1 cellular context compared by ENCODE assay signal in the genomic region with DNA sequence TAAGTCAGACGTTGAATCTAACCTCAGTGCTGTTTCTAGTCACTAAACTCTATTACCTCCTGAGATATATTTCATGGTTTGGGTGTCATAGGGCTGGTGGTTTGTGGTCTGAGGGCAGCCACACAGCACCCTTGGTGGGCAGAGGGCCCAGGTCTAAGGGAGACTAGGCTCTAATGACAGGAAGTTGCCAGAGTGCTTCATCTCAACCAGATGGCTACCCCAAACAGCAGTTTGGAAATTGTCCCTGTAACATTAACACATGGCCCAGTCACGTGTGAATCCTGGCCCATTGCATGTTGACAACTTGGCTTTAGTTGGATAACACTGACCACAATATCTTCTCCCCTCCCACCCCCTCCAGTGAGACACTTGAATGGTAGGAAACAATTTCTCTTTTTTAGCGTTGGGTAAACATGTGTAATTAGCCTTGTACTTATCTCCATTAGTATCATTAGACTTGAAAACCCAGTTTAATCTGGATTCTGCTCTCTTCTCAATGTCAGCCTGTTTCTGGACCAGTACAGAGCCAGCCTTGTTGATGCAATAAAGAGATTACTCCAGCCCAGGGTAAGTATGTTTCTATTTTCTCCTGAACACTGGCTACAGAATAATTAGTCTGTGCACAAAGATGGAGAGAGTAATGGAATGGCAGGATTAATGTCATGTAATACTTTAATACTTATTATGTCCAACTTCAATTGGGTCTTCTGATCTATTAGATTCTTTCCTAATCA.
A peak's percentile ranks its signal among the peaks of the same experiment; 100 is the strongest.
TF ChIP-seq lines count a peak whose summit lies in the region.

No MANE protein-coding gene starts in this region.

TF ChIP-seq in GM12878, 131 proteins besides CTCF, POLR2A, EP300 and RAD21 (continued from another document and continues in another):
- TF ChIP-seq, protein P1, sequence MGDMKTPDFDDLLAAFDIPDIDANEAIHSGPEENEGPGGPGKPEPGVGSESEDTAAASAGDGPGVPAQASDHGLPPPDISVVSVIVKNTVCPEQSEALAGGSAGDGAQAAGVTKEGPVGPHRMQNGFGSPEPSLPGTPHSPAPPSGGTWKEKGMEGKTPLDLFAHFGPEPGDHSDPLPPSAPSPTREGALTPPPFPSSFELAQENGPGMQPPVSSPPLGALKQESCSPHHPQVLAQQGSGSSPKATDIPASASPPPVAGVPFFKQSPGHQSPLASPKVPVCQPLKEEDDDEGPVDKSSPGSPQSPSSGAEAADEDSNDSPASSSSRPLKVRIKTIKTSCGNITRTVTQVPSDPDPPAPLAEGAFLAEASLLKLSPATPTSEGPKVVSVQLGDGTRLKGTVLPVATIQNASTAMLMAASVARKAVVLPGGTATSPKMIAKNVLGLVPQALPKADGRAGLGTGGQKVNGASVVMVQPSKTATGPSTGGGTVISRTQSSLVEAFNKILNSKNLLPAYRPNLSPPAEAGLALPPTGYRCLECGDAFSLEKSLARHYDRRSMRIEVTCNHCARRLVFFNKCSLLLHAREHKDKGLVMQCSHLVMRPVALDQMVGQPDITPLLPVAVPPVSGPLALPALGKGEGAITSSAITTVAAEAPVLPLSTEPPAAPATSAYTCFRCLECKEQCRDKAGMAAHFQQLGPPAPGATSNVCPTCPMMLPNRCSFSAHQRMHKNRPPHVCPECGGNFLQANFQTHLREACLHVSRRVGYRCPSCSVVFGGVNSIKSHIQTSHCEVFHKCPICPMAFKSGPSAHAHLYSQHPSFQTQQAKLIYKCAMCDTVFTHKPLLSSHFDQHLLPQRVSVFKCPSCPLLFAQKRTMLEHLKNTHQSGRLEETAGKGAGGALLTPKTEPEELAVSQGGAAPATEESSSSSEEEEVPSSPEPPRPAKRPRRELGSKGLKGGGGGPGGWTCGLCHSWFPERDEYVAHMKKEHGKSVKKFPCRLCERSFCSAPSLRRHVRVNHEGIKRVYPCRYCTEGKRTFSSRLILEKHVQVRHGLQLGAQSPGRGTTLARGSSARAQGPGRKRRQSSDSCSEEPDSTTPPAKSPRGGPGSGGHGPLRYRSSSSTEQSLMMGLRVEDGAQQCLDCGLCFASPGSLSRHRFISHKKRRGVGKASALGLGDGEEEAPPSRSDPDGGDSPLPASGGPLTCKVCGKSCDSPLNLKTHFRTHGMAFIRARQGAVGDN (IDR thresholded peaks at IDR 0.05) = no peak
- TF ChIP-seq BACH1 (IDR thresholded peaks at IDR 0.05; ENCODE audit: borderline replicate concordance) = no peak
- TF ChIP-seq SUZ12 (IDR thresholded peaks at IDR 0.05; ENCODE audit: unreplicated experiment) = no peak
- TF ChIP-seq RBBP5 (conservative IDR thresholded peaks at IDR 0.05) = no peak
- no peak for TF ChIP-seq CEBPB (IDR thresholded peaks at IDR 0.05; ENCODE audit: borderline replicate concordance in 1 of 2, low read depth in 2 of 2, low read length in 2 of 2)
- TF ChIP-seq NFIC (IDR thresholded peaks at IDR 0.05; ENCODE audit: low read depth, low read length) = no peak
- peak; percentile 67 for TF ChIP-seq RUNX3 (IDR thresholded peaks at IDR 0.05; ENCODE audit: low read length)
- TF ChIP-seq NFXL1 (IDR thresholded peaks at IDR 0.05; ENCODE audit: borderline replicate concordance) = no peak
- peak; percentile 82 for TF ChIP-seq NR2F1 (conservative IDR thresholded peaks at IDR 0.05)
- TF ChIP-seq, protein P2, sequence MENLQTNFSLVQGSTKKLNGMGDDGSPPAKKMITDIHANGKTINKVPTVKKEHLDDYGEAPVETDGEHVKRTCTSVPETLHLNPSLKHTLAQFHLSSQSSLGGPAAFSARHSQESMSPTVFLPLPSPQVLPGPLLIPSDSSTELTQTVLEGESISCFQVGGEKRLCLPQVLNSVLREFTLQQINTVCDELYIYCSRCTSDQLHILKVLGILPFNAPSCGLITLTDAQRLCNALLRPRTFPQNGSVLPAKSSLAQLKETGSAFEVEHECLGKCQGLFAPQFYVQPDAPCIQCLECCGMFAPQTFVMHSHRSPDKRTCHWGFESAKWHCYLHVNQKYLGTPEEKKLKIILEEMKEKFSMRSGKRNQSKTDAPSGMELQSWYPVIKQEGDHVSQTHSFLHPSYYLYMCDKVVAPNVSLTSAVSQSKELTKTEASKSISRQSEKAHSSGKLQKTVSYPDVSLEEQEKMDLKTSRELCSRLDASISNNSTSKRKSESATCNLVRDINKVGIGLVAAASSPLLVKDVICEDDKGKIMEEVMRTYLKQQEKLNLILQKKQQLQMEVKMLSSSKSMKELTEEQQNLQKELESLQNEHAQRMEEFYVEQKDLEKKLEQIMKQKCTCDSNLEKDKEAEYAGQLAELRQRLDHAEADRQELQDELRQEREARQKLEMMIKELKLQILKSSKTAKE (IDR thresholded peaks at IDR 0.05; ENCODE audit: low read depth, poor library complexity, severe bottlenecking) = no peak
- TF ChIP-seq SIN3A (IDR thresholded peaks at IDR 0.05; ENCODE audit: low read depth, low read length) = no peak
- TF ChIP-seq TCF7 (IDR thresholded peaks at IDR 0.05; ENCODE audit: borderline replicate concordance) = no peak
- TF ChIP-seq HDAC6 (IDR thresholded peaks at IDR 0.05; ENCODE audit: unreplicated experiment) = no peak
- no peak for TF ChIP-seq SP1 (IDR thresholded peaks at IDR 0.05; ENCODE audit: low read depth, low read length)
- no peak for TF ChIP-seq ZSCAN29 (IDR thresholded peaks at IDR 0.05)
- no peak for TF ChIP-seq PAX5 (IDR thresholded peaks at IDR 0.05; ENCODE audit: borderline replicate concordance, low read depth, low read length)
- TF ChIP-seq ZBTB4 (CRISPR knock-in tag; IDR thresholded peaks at IDR 0.05) = no peak
- no peak for TF ChIP-seq CHD4 (IDR thresholded peaks at IDR 0.05)
- TF ChIP-seq JUNB (IDR thresholded peaks at IDR 0.05) = no peak
- no peak for TF ChIP-seq STAT3 (IDR thresholded peaks at IDR 0.05; ENCODE audit: low read depth, low read length)
- no peak for TF ChIP-seq SIX5 (IDR thresholded peaks at IDR 0.05; ENCODE audit: low read depth, low read length, severe bottlenecking)
- TF ChIP-seq NFYA (IDR thresholded peaks at IDR 0.05; ENCODE audit: borderline replicate concordance, low read depth, low read length) = no peak
- TF ChIP-seq, protein P3, sequence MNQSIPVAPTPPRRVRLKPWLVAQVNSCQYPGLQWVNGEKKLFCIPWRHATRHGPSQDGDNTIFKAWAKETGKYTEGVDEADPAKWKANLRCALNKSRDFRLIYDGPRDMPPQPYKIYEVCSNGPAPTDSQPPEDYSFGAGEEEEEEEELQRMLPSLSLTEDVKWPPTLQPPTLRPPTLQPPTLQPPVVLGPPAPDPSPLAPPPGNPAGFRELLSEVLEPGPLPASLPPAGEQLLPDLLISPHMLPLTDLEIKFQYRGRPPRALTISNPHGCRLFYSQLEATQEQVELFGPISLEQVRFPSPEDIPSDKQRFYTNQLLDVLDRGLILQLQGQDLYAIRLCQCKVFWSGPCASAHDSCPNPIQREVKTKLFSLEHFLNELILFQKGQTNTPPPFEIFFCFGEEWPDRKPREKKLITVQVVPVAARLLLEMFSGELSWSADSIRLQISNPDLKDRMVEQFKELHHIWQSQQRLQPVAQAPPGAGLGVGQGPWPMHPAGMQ (IDR thresholded peaks at IDR 0.05; ENCODE audit: borderline replicate concordance) = no peak
- TF ChIP-seq KLF5 (IDR thresholded peaks at IDR 0.05; ENCODE audit: partially characterized antibody) = no peak
- no peak for TF ChIP-seq RCOR1 (conservative IDR thresholded peaks at IDR 0.05; ENCODE audit: low read depth, low read length)
- TF ChIP-seq MYB (IDR thresholded peaks at IDR 0.05; ENCODE audit: borderline replicate concordance, low read depth, low read length) = no peak
- no peak for TF ChIP-seq PRDM15 (CRISPR knock-in tag; IDR thresholded peaks at IDR 0.05)
- no peak for TF ChIP-seq CBX5 (IDR thresholded peaks at IDR 0.05; ENCODE audit: low read depth)
- TF ChIP-seq, protein P4, sequence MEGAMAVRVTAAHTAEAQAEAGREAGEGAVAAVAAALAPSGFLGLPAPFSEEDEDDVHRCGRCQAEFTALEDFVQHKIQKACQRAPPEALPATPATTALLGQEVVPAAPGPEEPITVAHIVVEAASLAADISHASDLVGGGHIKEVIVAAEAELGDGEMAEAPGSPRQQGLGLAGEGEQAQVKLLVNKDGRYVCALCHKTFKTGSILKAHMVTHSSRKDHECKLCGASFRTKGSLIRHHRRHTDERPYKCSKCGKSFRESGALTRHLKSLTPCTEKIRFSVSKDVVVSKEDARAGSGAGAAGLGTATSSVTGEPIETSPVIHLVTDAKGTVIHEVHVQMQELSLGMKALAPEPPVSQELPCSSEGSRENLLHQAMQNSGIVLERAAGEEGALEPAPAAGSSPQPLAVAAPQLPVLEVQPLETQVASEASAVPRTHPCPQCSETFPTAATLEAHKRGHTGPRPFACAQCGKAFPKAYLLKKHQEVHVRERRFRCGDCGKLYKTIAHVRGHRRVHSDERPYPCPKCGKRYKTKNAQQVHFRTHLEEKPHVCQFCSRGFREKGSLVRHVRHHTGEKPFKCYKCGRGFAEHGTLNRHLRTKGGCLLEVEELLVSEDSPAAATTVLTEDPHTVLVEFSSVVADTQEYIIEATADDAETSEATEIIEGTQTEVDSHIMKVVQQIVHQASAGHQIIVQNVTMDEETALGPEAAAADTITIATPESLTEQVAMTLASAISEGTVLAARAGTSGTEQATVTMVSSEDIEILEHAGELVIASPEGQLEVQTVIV (IDR thresholded peaks at IDR 0.05; ENCODE audit: borderline replicate concordance, partially characterized antibody) = no peak
- peak; percentile 9 to 60; a peak in 1 of 4 replicates for TF ChIP-seq BHLHE40 (IDR thresholded peaks at IDR 0.05; ENCODE audit: borderline replicate concordance in 1 of 2, low read depth in 2 of 2, low read length in 1 of 2)
- TF ChIP-seq SMARCA5 (IDR thresholded peaks at IDR 0.05) = no peak
- TF ChIP-seq, protein P5, sequence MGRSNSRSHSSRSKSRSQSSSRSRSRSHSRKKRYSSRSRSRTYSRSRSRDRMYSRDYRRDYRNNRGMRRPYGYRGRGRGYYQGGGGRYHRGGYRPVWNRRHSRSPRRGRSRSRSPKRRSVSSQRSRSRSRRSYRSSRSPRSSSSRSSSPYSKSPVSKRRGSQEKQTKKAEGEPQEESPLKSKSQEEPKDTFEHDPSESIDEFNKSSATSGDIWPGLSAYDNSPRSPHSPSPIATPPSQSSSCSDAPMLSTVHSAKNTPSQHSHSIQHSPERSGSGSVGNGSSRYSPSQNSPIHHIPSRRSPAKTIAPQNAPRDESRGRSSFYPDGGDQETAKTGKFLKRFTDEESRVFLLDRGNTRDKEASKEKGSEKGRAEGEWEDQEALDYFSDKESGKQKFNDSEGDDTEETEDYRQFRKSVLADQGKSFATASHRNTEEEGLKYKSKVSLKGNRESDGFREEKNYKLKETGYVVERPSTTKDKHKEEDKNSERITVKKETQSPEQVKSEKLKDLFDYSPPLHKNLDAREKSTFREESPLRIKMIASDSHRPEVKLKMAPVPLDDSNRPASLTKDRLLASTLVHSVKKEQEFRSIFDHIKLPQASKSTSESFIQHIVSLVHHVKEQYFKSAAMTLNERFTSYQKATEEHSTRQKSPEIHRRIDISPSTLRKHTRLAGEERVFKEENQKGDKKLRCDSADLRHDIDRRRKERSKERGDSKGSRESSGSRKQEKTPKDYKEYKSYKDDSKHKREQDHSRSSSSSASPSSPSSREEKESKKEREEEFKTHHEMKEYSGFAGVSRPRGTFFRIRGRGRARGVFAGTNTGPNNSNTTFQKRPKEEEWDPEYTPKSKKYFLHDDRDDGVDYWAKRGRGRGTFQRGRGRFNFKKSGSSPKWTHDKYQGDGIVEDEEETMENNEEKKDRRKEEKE (IDR thresholded peaks at IDR 0.05) = no peak
- TF ChIP-seq BCL11A (IDR thresholded peaks at IDR 0.05; ENCODE audit: low read depth, low read length) = peak; percentile 50; the same call in 1 of the 2 replicates
- no peak for TF ChIP-seq SRF (IDR thresholded peaks at IDR 0.05; ENCODE audit: low read depth in 2 of 2, low read length in 2 of 2)
- no peak for TF ChIP-seq SREBF2 (IDR thresholded peaks at IDR 0.05; ENCODE audit: low read length)
- no peak for TF ChIP-seq POLR2AphosphoS5 (IDR thresholded peaks at IDR 0.05; ENCODE audit: low read length)
